In genomic region chr11:75355051-75355450, GRCh38 we compare ENCODE assay signal across 22 cellular contexts. TPM values are rescaled to one million over a fixed set of nuclear protein-coding genes. Genes with fewer than 3 reads are reported as not detected.
DNase-seq lines count a peak whose midpoint lies in the region; ATAC-seq, FAIRE-seq and TF ChIP-seq lines count a peak whose summit lies in the region.
"Had no signal": no experiment of that assay in that cellular context is flagged by ENCODE, and none has a peak within 500 bp of the region (broad histone marks: within the 10 kb centered on the region; RNA-seq: fewer than 3 reads in every experiment).

No MANE protein-coding gene starts in this region.

- no peak for ATAC-seq in natural killer cell treated with Interleukin-12 subunit alpha and Interleukin-12 subunit beta and Interleukin-15 and Interleukin-18, amount 100 ng/mL, for 72 hours
- no peak for ATAC-seq in natural killer cell
- no peak for ATAC-seq in T-helper 17 cell
- ATAC-seq: HepG2 had no signal

- H3K9me3 ChIP-seq in T-helper 17 cell (ENCODE audit: control insufficient read depth, low read length, poor library complexity, severe bottlenecking) (no peaks in the 10 kb centered on the region), transverse colon (no peaks in the 10 kb centered on the region)
- H3K9me3 ChIP-seq: Caco-2, SK-N-SH had no signal

- FAIRE-seq in GM12892 (lab: Jason Lieb, UNC), result no peak
- FAIRE-seq: GM18507, H1 had no signal

- H3K27ac ChIP-seq in transverse colon, result no peak overlapping the region
- H3K27ac ChIP-seq: KMS-11 had no signal

- H3K9me3 Mint-ChIP-seq in natural killer cell treated with Interleukin-12 subunit alpha and Interleukin-12 subunit beta and Interleukin-15 and Interleukin-18, amount 100 ng/mL, for 72 hours, result no peaks in the 10 kb centered on the region
- H3K9me3 Mint-ChIP-seq in natural killer cell, result no peaks in the 10 kb centered on the region

- no peaks in the 10 kb centered on the region for H3K27me3 ChIP-seq in transverse colon

- DNase-seq in natural killer cell treated with Interleukin-12 subunit alpha and Interleukin-12 subunit beta and Interleukin-15 and Interleukin-18, amount 100 ng/mL, for 72 hours (ENCODE audit: low spot score), result peak; percentile 34
- DNase-seq in natural killer cell, result no peak
- no peak for DNase-seq in T-helper 17 cell
- peak; percentile 45 for DNase-seq in islet precursor cell
- no peak for DNase-seq in NCI-H1417 (lab: John Stamatoyannopoulos, UW)
- no peak for DNase-seq in GM12892 (ENCODE audit: insufficient read length)
- DNase-seq in transverse colon, result no peak
- no peak for DNase-seq in GM13977 (ENCODE audit: low spot score)
- DNase-seq: 8988T, Caco-2, GF-D8, NCI-H1436, NCI-H1930, NCI-H345, NCI-H526 treated with DMSO at 0.1 percent for 48 hours, SHP77, SK-N-SH had no signal

- no peak overlapping the region for H3K4me3 ChIP-seq in transverse colon

- peaks cover 29 to 35% of the 10 kb centered on the region in 2 donors for H3K4me1 Mint-ChIP-seq in natural killer cell treated with Interleukin-12 subunit alpha and Interleukin-12 subunit beta and Interleukin-15 and Interleukin-18, amount 100 ng/mL, for 72 hours (ENCODE audit: low read depth in 2 of 2)
- peaks cover 24 to 46% of the 10 kb centered on the region in 2 donors for H3K4me1 Mint-ChIP-seq in natural killer cell
- H3K4me1 Mint-ChIP-seq in T-helper 17 cell, result peaks cover 27% of the 10 kb centered on the region

- TF ChIP-seq CTCF in natural killer cell (IDR thresholded peaks at IDR 0.05) (no peak), transverse colon (IDR thresholded peaks at IDR 0.05) (no peak), GM13977 (IDR thresholded peaks at IDR 0.05; ENCODE audit: extremely low read depth, insufficient read depth, missing control alignments) (no peak)

- TF ChIP-seq EP300 in transverse colon (IDR thresholded peaks at IDR 0.05; ENCODE audit: low read depth), result no peak

- intact Hi-C loops in natural killer cell (cut with micrococcal nuclease), result no loop called here
- intact Hi-C loops in transverse colon (cut with DNase I; ENCODE audit: low total_unique reads), result no loop called here

- peaks cover 0 to 21% (median 18%) of the 10 kb centered on the region in 4 donors for H3K4me1 ChIP-seq in transverse colon

- peaks cover 5% of the 10 kb centered on the region for H3K36me3 Mint-ChIP-seq in natural killer cell treated with Interleukin-12 subunit alpha and Interleukin-12 subunit beta and Interleukin-15 and Interleukin-18, amount 100 ng/mL, for 72 hours
- no peaks in the 10 kb centered on the region for H3K36me3 Mint-ChIP-seq in natural killer cell
- H3K36me3 Mint-ChIP-seq in T-helper 17 cell (ENCODE audit: low read depth), result peaks cover 4% of the 10 kb centered on the region

- peak overlapping the region in 1 of 2 donors; percentile 61 for H3K27ac Mint-ChIP-seq in natural killer cell treated with Interleukin-12 subunit alpha and Interleukin-12 subunit beta and Interleukin-15 and Interleukin-18, amount 100 ng/mL, for 72 hours
- H3K27ac Mint-ChIP-seq in natural killer cell (no peak overlapping the region), T-helper 17 cell (peak overlapping the region; percentile 45)
- H3K27ac Mint-ChIP-seq: B cell had no signal

- 90 to 93% methylated on average over 3 to 9 of the region's 10 CpGs for WGBS in transverse colon (ENCODE audit: low coverage in 1 of 2), 2 donors

- in situ Hi-C loops in transverse colon (cut with MboI; ENCODE audit: low pct_ligation_motif_present in 1 of 4, low pct_unique_long_range_greater_than_20kb in 1 of 4, low sequenced_read_pairs in 3 of 4), result no loop called here
- in situ Hi-C loops in GM13977 (cut with MboI; ENCODE audit: low pct_unique_long_range_greater_than_20kb, low sequenced_read_pairs, unreplicated experiment), result no loop called here

- no peaks in the 10 kb centered on the region for H3K27me3 Mint-ChIP-seq in natural killer cell treated with Interleukin-12 subunit alpha and Interleukin-12 subunit beta and Interleukin-15 and Interleukin-18, amount 100 ng/mL, for 72 hours
- no peaks in the 10 kb centered on the region for H3K27me3 Mint-ChIP-seq in natural killer cell (ENCODE audit: low read depth in 2 of 2)
- H3K27me3 Mint-ChIP-seq in T-helper 17 cell, result no peaks in the 10 kb centered on the region

- no peaks in the 10 kb centered on the region for H3K36me3 ChIP-seq in transverse colon

- no peak overlapping the region for H3K4me3 Mint-ChIP-seq in natural killer cell treated with Interleukin-12 subunit alpha and Interleukin-12 subunit beta and Interleukin-15 and Interleukin-18, amount 100 ng/mL, for 72 hours
- H3K4me3 Mint-ChIP-seq in natural killer cell (no peak overlapping the region), T-helper 17 cell (no peak overlapping the region)
- H3K4me3 Mint-ChIP-seq: B cell had no signal

- no peak for TF ChIP-seq POLR2A in GM12892 (IDR thresholded peaks at IDR 0.05; ENCODE audit: low read depth, low read length)
- TF ChIP-seq POLR2A in transverse colon (IDR thresholded peaks at IDR 0.05), result no peak

RNA-seq across cellular contexts. Expression of gene ARRB1, which starts 3.6 kb away (rescaled TPM):
- 10 to 100 TPM; 47.8 to 54.5 TPM for total RNA-seq in natural killer cell treated with Interleukin-12 subunit alpha and Interleukin-12 subunit beta and Interleukin-15 and Interleukin-18, amount 100 ng/mL, for 72 hours
- total RNA-seq in natural killer cell (100 to 1,000 TPM; 128 to 200 (median 174) TPM), T-helper 17 cell (10 to 100 TPM; 26.3 to 39.6 TPM), transverse colon (10 to 100 TPM; 55.7 to 88.2 (median 78.0) TPM)
- polyA plus RNA-seq in GM12892 (2012; ENCODE audit: missing spikeins), result 2.1 TPM

RNA-seq across cellular contexts. Expression of gene RPS3, which starts 44.3 kb away (rescaled TPM):
- total RNA-seq in natural killer cell treated with Interleukin-12 subunit alpha and Interleukin-12 subunit beta and Interleukin-15 and Interleukin-18, amount 100 ng/mL, for 72 hours, result 1,000 to 10,000 TPM; 2,083 to 2,343 TPM
- 1,000 to 10,000 TPM; 2,027 to 2,376 (median 2,290) TPM for total RNA-seq in natural killer cell
- 1,000 to 10,000 TPM; 4,448 to 4,546 TPM for total RNA-seq in T-helper 17 cell
- polyA plus RNA-seq in GM12892 (2012; ENCODE audit: missing spikeins), result 7,421 TPM
- 1,000 to 10,000 TPM in 1 of 4 donors, 100 to 1,000 TPM in 3; 492 to 1,045 (median 813) TPM for total RNA-seq in transverse colon

Comparison
In these comparisons a context has a peak if more than half of its experiments do, and no peak if none do; other contexts are left out.
1. DNase-seq: peak in natural killer cell treated with Interleukin-12 subunit alpha and Interleukin-12 subunit beta and Interleukin-15 and Interleukin-18, amount 100 ng/mL, for 72 hours (single experiment) and islet precursor cell (single experiment); none in natural killer cell (single experiment), T-helper 17 cell (0 of 3), NCI-H1417 (0 of 3), GM12892 (single experiment), transverse colon (single experiment) and GM13977 (single experiment).